16 cellular contexts compared by ENCODE assay signal in genomic region chr22:21948390-21948789, GRCh38. TPM values are rescaled to one million over a fixed set of nuclear protein-coding genes. Genes with fewer than 3 reads are reported as not detected.
A peak's percentile ranks its signal among the peaks of the same experiment; 100 is the strongest.
DNase-seq lines count a peak whose midpoint lies in the region; TF ChIP-seq lines count a peak whose summit lies in the region.
"Had no signal": no experiment of that assay in that cellular context is flagged by ENCODE, and none has a peak within 500 bp of the region (broad histone marks: within the 10 kb centered on the region; RNA-seq: fewer than 3 reads in every experiment).

No MANE protein-coding gene starts in this region.

- peak overlapping the region; percentile 74 for H3K27ac ChIP-seq in BLaER1
- H3K27ac ChIP-seq in esophagus squamous epithelium, result peak overlapping the region; percentile 71 to 96 (median 85)
- peak overlapping the region in 16 of 21 experiments; percentile 9 to 98 (median 60) for H3K27ac ChIP-seq in skin epidermis
- no peak overlapping the region for H3K27ac ChIP-seq in prostate gland
- H3K27ac ChIP-seq: SJSA1 had no signal

- no peaks in the 10 kb centered on the region; the same call in 1 of the 2 replicates for H4K20me1 ChIP-seq in BLaER1

- peak overlapping the region; percentile 97 for H3K4me2 ChIP-seq in BLaER1

- H3K4me3 ChIP-seq in BLaER1, result no peak overlapping the region
- no peak overlapping the region for H3K4me3 ChIP-seq in esophagus squamous epithelium
- no peak overlapping the region for H3K4me3 ChIP-seq in skin epidermis
- H3K4me3 ChIP-seq in prostate gland, result no peak overlapping the region
- H3K4me3 ChIP-seq: SJSA1 had no signal

- peak overlapping the region; percentile 67; the same call in 1 of the 2 replicates for H3K9ac ChIP-seq in BLaER1

- POLR2A ChIA-PET in HEK293T (lab: Yijun Ruan, JAX), result no interaction called here

- TF ChIP-seq CTCF in esophagus squamous epithelium (IDR thresholded peaks at IDR 0.05) (no peak), prostate gland (IDR thresholded peaks at IDR 0.05) (no peak)

- no peaks in the 10 kb centered on the region for H3K27me3 ChIP-seq in BLaER1
- H3K27me3 ChIP-seq in esophagus squamous epithelium, result no peaks in the 10 kb centered on the region
- H3K27me3 ChIP-seq in prostate gland (replicated peaks; ENCODE audit: insufficient read depth), result no peaks in the 10 kb centered on the region
- H3K27me3 ChIP-seq: foreskin keratinocyte, SJSA1 had no signal

- CTCF ChIA-PET in HEK293T (lab: Yijun Ruan, JAX), result interaction anchor here (3.3 kb wide), 1 partner anchor 10 kb away, joined by 17 read pairs; no protein-coding TSS in a partner anchor

- intact Hi-C loops in esophagus squamous epithelium (cut with DNase I), result no loop called here
- intact Hi-C loops in prostate gland (cut with DNase I), result no loop called here

- DNase-seq in OCI-M1 (lab: John Stamatoyannopoulos, UW) (peak; percentile 44), esophagus squamous epithelium (lab: John Stamatoyannopoulos, UW) (no peak), T-helper 9 cell (no peak), prostate gland (ENCODE audit: low spot score) (no peak), NCI-H1092 treated with DMSO at 0.1 percent for 48 hours (lab: John Stamatoyannopoulos, UW) (no peak), HEK293T (ENCODE audit: extremely low spot score) (no peak)
- DNase-seq: activated CD4-positive, CD25-positive, alpha-beta regulatory T cell; EL; foreskin keratinocyte; MM.1S; NCI-H1930; NCI-H510A treated with DMSO at 0.1 percent for 48 hours; stimulated activated naive CD4-positive, alpha-beta T cell had no signal

- H3K9me3 ChIP-seq in BLaER1 (no peaks in the 10 kb centered on the region), esophagus squamous epithelium (no peaks in the 10 kb centered on the region), prostate gland (no peaks in the 10 kb centered on the region)
- H3K9me3 ChIP-seq: SJSA1 had no signal

- TF ChIP-seq POLR2A in esophagus squamous epithelium (IDR thresholded peaks at IDR 0.05) (no peak), prostate gland (IDR thresholded peaks at IDR 0.05) (no peak)

- WGBS in esophagus squamous epithelium, 2 donors, result 74 to 78% methylated on average over 7 of the region's 8 CpGs
- WGBS in prostate gland, result 78% methylated on average over 7 of the region's 8 CpGs

- H3K4me1 ChIP-seq in BLaER1 (peaks cover 92% of the 10 kb centered on the region), esophagus squamous epithelium (peaks cover 48 to 96% (median 78%) of the 10 kb centered on the region in 3 donors), prostate gland (replicated peaks) (no peaks in the 10 kb centered on the region)

- H3K36me3 ChIP-seq in BLaER1 (peaks cover 28% of the 10 kb centered on the region), esophagus squamous epithelium (peaks cover 18 to 28% (median 21%) of the 10 kb centered on the region in 3 donors), prostate gland (peaks cover 0 to 4% of the 10 kb centered on the region in 2 donors)

TF ChIP-seq in HEK293T, 16 proteins besides CTCF, POLR2A, EP300 and RAD21:
- TF ChIP-seq SP1 (IDR thresholded peaks at IDR 0.05), result no peak
- TF ChIP-seq SUZ12 (IDR thresholded peaks at IDR 0.05), result no peak
- no peak for TF ChIP-seq PKNOX1 (IDR thresholded peaks at IDR 0.05)
- TF ChIP-seq FOXA1 (IDR thresholded peaks at IDR 0.05), result no peak
- TF ChIP-seq ARNT (IDR thresholded peaks at IDR 0.05), result no peak
- TF ChIP-seq L3MBTL2 (conservative IDR thresholded peaks at IDR 0.05), result no peak
- TF ChIP-seq HDGF (IDR thresholded peaks at IDR 0.05; ENCODE audit: borderline replicate concordance), result no peak
- no peak for TF ChIP-seq FOXM1 (IDR thresholded peaks at IDR 0.05; ENCODE audit: borderline replicate concordance)
- no peak for TF ChIP-seq CTBP1 (IDR thresholded peaks at IDR 0.05; ENCODE audit: borderline replicate concordance)
- TF ChIP-seq NFRKB (IDR thresholded peaks at IDR 0.05), result no peak
- no peak for TF ChIP-seq BHLHE40 (IDR thresholded peaks at IDR 0.05; ENCODE audit: borderline replicate concordance)
- no peak for TF ChIP-seq ZNF384 (IDR thresholded peaks at IDR 0.05)
- TF ChIP-seq LEF1 (IDR thresholded peaks at IDR 0.05; ENCODE audit: borderline replicate concordance), result no peak
- TF ChIP-seq ELF4 (IDR thresholded peaks at IDR 0.05), result no peak
- TF ChIP-seq FOXK2 (IDR thresholded peaks at IDR 0.05), result no peak
- TF ChIP-seq TARDBP (IDR thresholded peaks at IDR 0.05), result no peak
TF ChIP-seq in HEK293T: peak in this region for 0.

RNA-seq across cellular contexts. Expression of gene PPM1F, which starts 4.3 kb away (rescaled TPM):
- total RNA-seq in esophagus squamous epithelium, result 10 to 100 TPM; 22.2 to 39.7 (median 25.9) TPM
- total RNA-seq in prostate gland, result 10 to 100 TPM; 16.8 to 31.6 TPM

RNA-seq across cellular contexts. Expression of gene TOP3B, which starts 34.2 kb away (rescaled TPM):
- total RNA-seq in esophagus squamous epithelium (10 to 100 TPM in 3 of 4 donors, 1 to 10 TPM in 1; 4.6 to 36.6 (median 23.4) TPM), prostate gland (10 to 100 TPM; 25.2 to 60.6 TPM)

Comparison
In these comparisons a context has a peak if more than half of its experiments do, and no peak if none do; other contexts are left out.
1. H3K27ac ChIP-seq: peak in BLaER1 (single experiment), esophagus squamous epithelium (4 of 4) and skin epidermis (16 of 21); none in prostate gland (0 of 2).